1 cellular context compared by ENCODE assay signal in genomic region chr11:86741489-86742435, GRCh38.
TF ChIP-seq lines count a peak whose summit lies in the region.

No MANE protein-coding gene starts in this region.

TF ChIP-seq in A549, 52 proteins besides CTCF, POLR2A, EP300 and RAD21 (continued from another document):
- no peak for TF ChIP-seq HES2 (IDR thresholded peaks at IDR 0.05)
- TF ChIP-seq MYC (IDR thresholded peaks at IDR 0.05; ENCODE audit: borderline replicate concordance, low read length), result no peak
- peak; percentile 31; the same call in 1 of the 2 replicates for TF ChIP-seq RARB (CRISPR knock-in tag; IDR thresholded peaks at IDR 0.05)
- TF ChIP-seq CEBPB (IDR thresholded peaks at IDR 0.05), result peak; percentile 30 to 69; a peak in 3 of 4 replicates
- TF ChIP-seq CBX2 (IDR thresholded peaks at IDR 0.05; ENCODE audit: borderline replicate concordance, low read depth), result no peak
- no peak for TF ChIP-seq REST (IDR thresholded peaks at IDR 0.05)
- no peak for TF ChIP-seq EHMT2 (IDR thresholded peaks at IDR 0.05; ENCODE audit: low read depth)
- no peak for TF ChIP-seq HMGXB4 (CRISPR knock-in tag; IDR thresholded peaks at IDR 0.05; ENCODE audit: borderline replicate concordance)
- no peak for TF ChIP-seq NR3C1 (IDR thresholded peaks at IDR 0.05)
- peak; percentile 91 for TF ChIP-seq EHF (CRISPR knock-in tag; IDR thresholded peaks at IDR 0.05)
- TF ChIP-seq TFCP2L1 (CRISPR knock-in tag; IDR thresholded peaks at IDR 0.05), result no peak
- TF ChIP-seq HOXB5 (CRISPR knock-in tag; IDR thresholded peaks at IDR 0.05), result peak; percentile 92; the same call in 1 of the 2 replicates
- peak; percentile 95 for TF ChIP-seq GATA3 (IDR thresholded peaks at IDR 0.05; ENCODE audit: borderline replicate concordance)
- peak; percentile 67 for TF ChIP-seq HEYL (CRISPR knock-in tag; IDR thresholded peaks at IDR 0.05)
- no peak for TF ChIP-seq CHD2 (IDR thresholded peaks at IDR 0.05; ENCODE audit: low read length, partially characterized antibody)
- TF ChIP-seq ELK1 (IDR thresholded peaks at IDR 0.05; ENCODE audit: low read depth, low read length), result no peak
- no peak for TF ChIP-seq RCOR1 (IDR thresholded peaks at IDR 0.05; ENCODE audit: low read depth, low read length)
- no peak for TF ChIP-seq ZC3H11A (IDR thresholded peaks at IDR 0.05)
- peak; percentile 98 for TF ChIP-seq FOSL2 (IDR thresholded peaks at IDR 0.05)
- TF ChIP-seq FOSL2 (CRISPR knock-in tag; IDR thresholded peaks at IDR 0.05), result peak; percentile 99
